Comparison of ENCODE assay signal across 10 cellular contexts in the genomic region with DNA sequence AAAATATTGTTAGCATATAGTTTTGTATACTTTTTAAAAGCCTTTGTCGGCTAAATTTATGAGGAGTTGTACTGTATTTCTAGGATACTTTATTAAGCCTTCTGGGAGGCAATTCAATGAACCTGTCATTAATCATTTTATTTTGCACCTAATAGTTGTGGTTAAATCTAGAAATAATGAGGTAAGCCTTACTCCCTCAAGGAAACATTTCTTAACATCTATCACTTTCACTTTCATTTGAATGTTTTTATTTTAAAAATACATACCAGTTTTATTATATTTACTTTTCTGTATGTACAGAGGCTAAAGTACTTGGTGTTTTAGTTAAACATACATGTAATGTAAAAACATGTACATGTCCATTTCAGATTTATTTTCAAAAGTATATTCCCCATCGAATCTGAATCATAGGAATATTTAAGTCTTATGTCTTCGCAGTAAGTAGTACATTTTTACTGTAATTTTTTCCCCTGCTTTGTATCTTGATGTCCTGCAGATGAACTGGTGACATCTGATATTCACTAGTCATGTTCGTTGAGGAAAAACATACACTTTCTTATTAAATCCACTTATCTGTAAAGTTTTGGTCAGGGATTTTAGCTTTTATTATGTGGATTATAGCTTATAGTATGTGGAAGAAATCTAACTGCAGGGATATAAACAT.
A peak's percentile ranks its signal among the peaks of the same experiment; 100 is the strongest.
DNase-seq lines count a peak whose midpoint lies in the region; ATAC-seq and TF ChIP-seq lines count a peak whose summit lies in the region.
"Had no signal": no experiment of that assay in that cellular context is flagged by ENCODE, and none has a peak within 500 bp of the region (broad histone marks: within the 10 kb centered on the region; RNA-seq: fewer than 3 reads in every experiment).

No MANE protein-coding gene starts in this region.

- H3K27me3 Mint-ChIP-seq in activated naive CD4-positive, alpha-beta T cell treated with anti-CD3 and anti-CD28 coated beads, Interleukin-2, amount 10 ng/mL, durations not matched to agents 7 days and 5 days: no peaks in the 10 kb centered on the region
- no peaks in the 10 kb centered on the region for H3K27me3 Mint-ChIP-seq in activated naive CD8-positive, alpha-beta T cell

- H3K56ac ChIP-seq in mesendoderm (ENCODE audit: low read length): no peak overlapping the region

- H2BK120ac ChIP-seq in mesendoderm (ENCODE audit: low read depth, low read length): no peak overlapping the region

- H3K36me3 ChIP-seq in thoracic aorta (no peaks in the 10 kb centered on the region), mesendoderm (ENCODE audit: control insufficient read depth, insufficient read depth, low read length) (no peaks in the 10 kb centered on the region)

- H3K27me3 ChIP-seq in thoracic aorta (replicated peaks; ENCODE audit: insufficient read depth) (no peaks in the 10 kb centered on the region), mesendoderm (ENCODE audit: insufficient read depth, low read length, poor library complexity) (no peaks in the 10 kb centered on the region)

- ATAC-seq in left lobe of liver (peak; percentile 38), thoracic aorta (ENCODE audit: insufficient number of reproducible peaks, low FRiP score, low read depth) (no peak)

- peaks cover 14% of the 10 kb centered on the region for H3K4me1 Mint-ChIP-seq in activated naive CD4-positive, alpha-beta T cell treated with anti-CD3 and anti-CD28 coated beads, Interleukin-2, amount 10 ng/mL, durations not matched to agents 7 days and 5 days
- peaks cover 39% of the 10 kb centered on the region for H3K4me1 Mint-ChIP-seq in activated naive CD8-positive, alpha-beta T cell (ENCODE audit: low read depth)

- H3K27ac ChIP-seq in thoracic aorta (no peak overlapping the region), mesendoderm (ENCODE audit: low read depth, low read length) (no peak overlapping the region)

- H3K23ac ChIP-seq in mesendoderm (ENCODE audit: low read length): no peak overlapping the region

- TF ChIP-seq CTCF in thoracic aorta (IDR thresholded peaks at IDR 0.05): no peak

- H3K9ac ChIP-seq in mesendoderm (ENCODE audit: low read length): no peak overlapping the region

- H4K5ac ChIP-seq in mesendoderm (ENCODE audit: low read length): no peak overlapping the region

- no peaks in the 10 kb centered on the region for H3K9me3 Mint-ChIP-seq in activated naive CD4-positive, alpha-beta T cell treated with anti-CD3 and anti-CD28 coated beads, Interleukin-2, amount 10 ng/mL, durations not matched to agents 7 days and 5 days
- H3K9me3 Mint-ChIP-seq in activated naive CD8-positive, alpha-beta T cell (ENCODE audit: low read depth): no peaks in the 10 kb centered on the region

- peak overlapping the region; percentile 82 for H3K27ac Mint-ChIP-seq in activated naive CD4-positive, alpha-beta T cell treated with anti-CD3 and anti-CD28 coated beads, Interleukin-2, amount 10 ng/mL, durations not matched to agents 7 days and 5 days
- peak overlapping the region; percentile 97 for H3K27ac Mint-ChIP-seq in activated naive CD8-positive, alpha-beta T cell

- H2BK15ac ChIP-seq in mesendoderm (replicated peaks; ENCODE audit: low read depth): no peak overlapping the region

- H3K4me3 ChIP-seq in thoracic aorta (peak overlapping the region; percentile 63), mesendoderm (ENCODE audit: low read length) (no peak overlapping the region)

- no peaks in the 10 kb centered on the region for H3K36me3 Mint-ChIP-seq in activated naive CD4-positive, alpha-beta T cell treated with anti-CD3 and anti-CD28 coated beads, Interleukin-2, amount 10 ng/mL, durations not matched to agents 7 days and 5 days
- peaks cover 9% of the 10 kb centered on the region for H3K36me3 Mint-ChIP-seq in activated naive CD8-positive, alpha-beta T cell

- no peaks in the 10 kb centered on the region for H3K79me2 ChIP-seq in mesendoderm (ENCODE audit: control insufficient read depth, insufficient read depth, low read length)

- no peak overlapping the region for H2AK5ac ChIP-seq in mesendoderm (ENCODE audit: low read length)

- no peaks in the 10 kb centered on the region for H3K79me1 ChIP-seq in mesendoderm (ENCODE audit: low read length)

- no peak overlapping the region for H2BK5ac ChIP-seq in mesendoderm (ENCODE audit: low read length)

- H3K4me3 Mint-ChIP-seq in activated naive CD4-positive, alpha-beta T cell treated with anti-CD3 and anti-CD28 coated beads, Interleukin-2, amount 10 ng/mL, durations not matched to agents 7 days and 5 days: peak overlapping the region; percentile 43
- peak overlapping the region; percentile 74 for H3K4me3 Mint-ChIP-seq in activated naive CD8-positive, alpha-beta T cell

- no CpG with 5 or more reads among the region's 4 CpGs for WGBS in mesendoderm (ENCODE audit: extremely low coverage, insufficient coverage, low lambda C conversion rate)

- DNase-seq in activated naive CD4-positive, alpha-beta T cell treated with anti-CD3 and anti-CD28 coated beads, Interleukin-2, amount 10 ng/mL, durations not matched to agents 7 days and 5 days: no peak
- DNase-seq in activated naive CD4-positive, alpha-beta T cell treated with Interleukin-2 at 50 U/mL for 16 hours: no peak
- DNase-seq in left lobe of liver (ENCODE audit: low spot score): no peak
- no peak for DNase-seq in thoracic aorta (ENCODE audit: low spot score)
- DNase-seq in mesendoderm: no peak
- DNase-seq in NCI-H748 (lab: John Stamatoyannopoulos, UW; ENCODE audit: unreplicated experiment): no peak
- DNase-seq in NCI-H2227 (lab: John Stamatoyannopoulos, UW; ENCODE audit: unreplicated experiment): no peak
- DNase-seq: NCI-H187; stimulated activated CD4-positive, alpha-beta T cell treated with anti-CD3 and anti-CD28 coated beads, Interleukin-4, amount 100 ng/mL, for 1 hour had no signal

- no peak overlapping the region for H4K8ac ChIP-seq in mesendoderm (ENCODE audit: low read depth, low read length)

- H3K18ac ChIP-seq in mesendoderm (ENCODE audit: low read length): no peak overlapping the region

- CTCF ChIA-PET in activated naive CD4-positive, alpha-beta T cell treated with anti-CD3 and anti-CD28 coated beads, Interleukin-2, amount 10 ng/mL, durations not matched to agents 7 days and 5 days (lab: Charles Lee): no interaction called here

- no peaks in the 10 kb centered on the region for H3K9me3 ChIP-seq in thoracic aorta

- H3K4me1 ChIP-seq in thoracic aorta (ENCODE audit: control insufficient read depth in 1 of 2, low read depth in 2 of 2) (peaks cover 3 to 12% of the 10 kb centered on the region in 2 donors), mesendoderm (ENCODE audit: control insufficient read depth, low read depth, low read length) (no peaks in the 10 kb centered on the region)

- H3K4ac ChIP-seq in mesendoderm (ENCODE audit: low read depth, low read length): no peak overlapping the region

- H3K4me2 ChIP-seq in mesendoderm (ENCODE audit: low read length): no peak overlapping the region
